In the genomic region with DNA sequence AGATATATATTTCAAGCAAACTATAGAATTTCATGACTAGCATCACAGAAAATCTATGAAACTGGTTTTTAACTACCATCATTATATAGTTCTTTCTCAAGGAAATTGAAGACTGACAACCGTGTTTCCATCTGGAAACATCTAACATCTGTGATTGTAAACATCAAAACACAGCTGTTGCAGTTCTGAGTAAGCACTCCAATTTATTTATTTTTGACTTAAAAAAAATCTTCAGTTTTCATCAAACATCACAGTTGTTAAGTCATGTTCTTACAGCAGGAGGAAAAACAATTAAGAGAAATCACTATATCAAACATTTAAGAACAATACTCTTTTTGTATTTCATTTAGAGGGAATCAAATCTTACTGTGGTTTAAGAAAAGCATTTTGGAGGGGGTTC, we compare ENCODE assay signal across 28 cellular contexts.
"Had no signal": no experiment of that assay in that cellular context is flagged by ENCODE, and none has a peak within 500 bp of the region (broad histone marks: within the 10 kb centered on the region; RNA-seq: fewer than 3 reads in every experiment).

No MANE protein-coding gene starts in this region.

- DNase-seq: naive thymus-derived CD8-positive, alpha-beta T cell; occipital lobe; ovary; posterior cingulate gyrus; psoas muscle; right cardiac atrium; right lobe of liver; sigmoid colon; small intestine; stimulated activated CD4-positive, alpha-beta T cell treated with anti-CD3 and anti-CD28 coated beads, Interleukin-15, amount 100 ng/mL, for 24 hours; stimulated activated CD4-positive, alpha-beta T cell treated with anti-CD3 and anti-CD28 coated beads, Interleukin-2, amount 100 ng/mL, for 24 hours; stimulated activated CD4-positive, alpha-beta T cell treated with anti-CD3 and anti-CD28 coated beads, Interleukin-2, amount 100 ng/mL, for 48 hours; stimulated activated CD4-positive, alpha-beta T cell treated with anti-CD3 and anti-CD28 coated beads, Interleukin-4, amount 100 ng/mL, for 24 hours; stimulated activated naive B cell treated with anti-CD40 and anti-IgM and Interleukin-4, amounts not matched to agents 10 μg/mL and 1 μg/mL and 100 μg/mL, for 72 hours; stimulated activated naive CD4-positive, alpha-beta T cell treated with Interleukin-2 at 50 U/mL for 16 hours; stomach; thyroid gland; transverse colon; upper lobe of right lung; uterus had no signal

- H3K27me3 Mint-ChIP-seq: naive thymus-derived CD8-positive, alpha-beta T cell; progenitor cell of endocrine pancreas; stimulated activated naive B cell treated with anti-CD40 and anti-IgM and Interleukin-4, amounts not matched to agents 10 μg/mL and 1 μg/mL and 100 μg/mL, for 72 hours; stimulated activated naive CD8-positive, alpha-beta T cell treated with anti-CD3 and anti-CD28 coated beads, Interleukin-15, Interleukin-2, amounts not matched to agents 100 ng/mL and 50 ng/mL, for 24 hours; type B pancreatic cell had no signal

- H3K27ac Mint-ChIP-seq: naive thymus-derived CD8-positive, alpha-beta T cell; nephron; neural progenitor cell; progenitor cell of endocrine pancreas; stimulated activated effector memory CD8-positive, alpha-beta T cell treated with anti-CD3 and anti-CD28 coated beads, Interleukin-12 subunit alpha, Interleukin-12 subunit beta, amount 100 ng/mL, for 72 hours; stimulated activated naive B cell treated with anti-CD40 and anti-IgM and Interleukin-4, amounts not matched to agents 10 μg/mL and 1 μg/mL and 100 μg/mL, for 72 hours; stimulated activated naive CD8-positive, alpha-beta T cell treated with anti-CD3 and anti-CD28 coated beads, Interleukin-15, Interleukin-2, amounts not matched to agents 100 ng/mL and 50 ng/mL, for 24 hours; type B pancreatic cell had no signal

- H3K4me3 Mint-ChIP-seq: naive thymus-derived CD8-positive, alpha-beta T cell; nephron; neural progenitor cell; stimulated activated effector memory CD8-positive, alpha-beta T cell treated with anti-CD3 and anti-CD28 coated beads, Interleukin-12 subunit alpha, Interleukin-12 subunit beta, amount 100 ng/mL, for 72 hours; stimulated activated naive B cell treated with anti-CD40 and anti-IgM and Interleukin-4, amounts not matched to agents 10 μg/mL and 1 μg/mL and 100 μg/mL, for 72 hours; stimulated activated naive CD8-positive, alpha-beta T cell treated with anti-CD3 and anti-CD28 coated beads, Interleukin-15, Interleukin-2, amounts not matched to agents 100 ng/mL and 50 ng/mL, for 24 hours; type B pancreatic cell had no signal

- FAIRE-seq: small intestine had no signal

- H3K27me3 ChIP-seq: neural progenitor cell, ovary, right lobe of liver, sigmoid colon, stomach, thyroid gland, transverse colon, upper lobe of right lung, uterus had no signal

- H3K27ac ChIP-seq: neural progenitor cell, ovary, parathyroid adenoma, psoas muscle, right lobe of liver, sigmoid colon, stomach, thoracic aorta, thyroid gland, transverse colon, upper lobe of right lung, uterus had no signal

- H3K4me1 ChIP-seq: neural progenitor cell, parathyroid adenoma, psoas muscle, right lobe of liver, sigmoid colon, stomach, thyroid gland, transverse colon, upper lobe of right lung, uterus had no signal

- H2AFZ ChIP-seq: neural progenitor cell, parathyroid adenoma had no signal

- H3K79me2 ChIP-seq: parathyroid adenoma had no signal

- H3K4me3 ChIP-seq: neural progenitor cell, ovary, psoas muscle, right lobe of liver, sigmoid colon, stomach, thoracic aorta, thyroid gland, transverse colon, upper lobe of right lung, uterus had no signal

- H3K9me3 ChIP-seq: ovary, psoas muscle, right lobe of liver, sigmoid colon, stomach, thoracic aorta, thyroid gland, transverse colon, upper lobe of right lung, uterus had no signal

- H3K9me3 Mint-ChIP-seq: type B pancreatic cell had no signal

- H3K36me3 ChIP-seq: neural progenitor cell, ovary, right lobe of liver, sigmoid colon, stomach, thoracic aorta, thyroid gland, transverse colon, upper lobe of right lung, uterus had no signal

- H3K36me3 Mint-ChIP-seq: naive thymus-derived CD8-positive, alpha-beta T cell; neural progenitor cell; stimulated activated effector memory CD8-positive, alpha-beta T cell treated with anti-CD3 and anti-CD28 coated beads, Interleukin-12 subunit alpha, Interleukin-12 subunit beta, amount 100 ng/mL, for 72 hours; stimulated activated naive B cell treated with anti-CD40 and anti-IgM and Interleukin-4, amounts not matched to agents 10 μg/mL and 1 μg/mL and 100 μg/mL, for 72 hours; type B pancreatic cell had no signal

- H3K4me2 ChIP-seq: neural progenitor cell had no signal

- ATAC-seq: naive thymus-derived CD8-positive, alpha-beta T cell; psoas muscle; right cardiac atrium; right lobe of liver; stimulated activated effector memory CD8-positive, alpha-beta T cell treated with anti-CD3 and anti-CD28 coated beads, Interleukin-12 subunit alpha, Interleukin-12 subunit beta, amount 100 ng/mL, for 72 hours; stimulated activated naive B cell treated with anti-CD40 and anti-IgM and Interleukin-4, amounts not matched to agents 10 μg/mL and 1 μg/mL and 100 μg/mL, for 72 hours; upper lobe of right lung had no signal

- H3K4me1 Mint-ChIP-seq: nephron; stimulated activated effector memory CD8-positive, alpha-beta T cell treated with anti-CD3 and anti-CD28 coated beads, Interleukin-12 subunit alpha, Interleukin-12 subunit beta, amount 100 ng/mL, for 72 hours; stimulated activated naive B cell treated with anti-CD40 and anti-IgM and Interleukin-4, amounts not matched to agents 10 μg/mL and 1 μg/mL and 100 μg/mL, for 72 hours had no signal

- H3K9ac ChIP-seq: neural progenitor cell, parathyroid adenoma had no signal
